In the genomic region with DNA sequence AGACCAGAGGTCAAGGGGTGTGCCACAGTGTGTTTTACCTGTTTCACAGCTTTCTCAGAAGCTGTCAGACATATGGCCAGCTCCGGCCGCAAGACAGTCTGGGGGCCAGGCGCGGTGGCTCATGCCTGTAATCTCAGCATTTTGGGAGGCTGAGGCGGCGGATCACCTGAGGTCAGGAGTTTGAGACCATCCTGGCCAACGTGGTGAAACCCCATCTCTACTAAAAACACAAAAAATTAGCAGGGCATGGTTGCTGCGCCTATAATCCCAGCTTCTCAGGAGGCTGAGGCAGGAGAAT, we compare ENCODE assay signal across 2 cellular contexts. TPM values are rescaled to one million over a fixed set of nuclear protein-coding genes. Genes with fewer than 3 reads are reported as not detected.
"Had no signal": no experiment of that assay in that cellular context is flagged by ENCODE, and none has a peak within 500 bp of the region (broad histone marks: within the 10 kb centered on the region; RNA-seq: fewer than 3 reads in every experiment).

No MANE protein-coding gene starts in this region.

RNA-seq across cellular contexts. Expression of a gene that starts 35.2 kb away (rescaled TPM):
- total RNA-seq: IMR-90, M059J had no signal
